ENCODE assay signal across 1 cellular context in the genomic region with DNA sequence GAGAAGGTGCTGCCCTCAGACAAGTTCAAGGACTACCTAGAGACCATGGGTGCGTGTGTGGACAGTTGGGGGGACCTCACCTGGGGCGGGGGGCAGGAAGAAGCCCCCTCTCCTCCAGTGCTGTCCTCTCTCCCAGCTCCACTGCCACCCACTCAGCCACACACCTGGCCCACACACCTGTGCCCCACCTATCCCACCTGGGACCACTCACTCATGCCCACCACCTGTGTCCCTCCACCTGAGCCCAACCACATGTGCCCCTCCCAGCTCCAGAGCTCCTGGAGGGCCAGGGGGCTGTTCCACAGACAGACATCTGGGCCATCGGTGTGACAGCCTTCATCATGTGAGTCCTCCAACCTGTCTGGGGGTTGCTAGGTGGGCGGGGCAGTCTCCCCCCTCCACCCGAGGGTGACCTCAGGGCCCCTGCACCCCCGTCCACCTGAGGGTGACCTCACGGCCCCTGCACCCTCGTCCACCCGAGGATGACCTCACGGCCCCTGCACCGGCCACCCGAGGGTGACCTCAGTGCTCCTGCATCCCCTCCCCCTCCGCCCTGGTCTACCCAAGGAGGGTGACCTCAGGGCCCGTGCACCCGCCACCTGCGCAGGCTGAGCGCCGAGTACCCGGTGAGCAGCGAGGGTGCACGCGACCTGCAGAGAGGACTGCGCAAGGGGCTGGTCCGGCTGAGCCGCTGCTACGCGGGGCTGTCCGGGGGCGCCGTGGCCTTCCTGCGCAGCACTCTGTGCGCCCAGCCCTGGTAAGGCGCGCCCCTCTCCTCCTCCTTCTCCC.
TF ChIP-seq lines count a peak whose summit lies in the region.

No MANE protein-coding gene starts in this region.

TF ChIP-seq in K562, 482 proteins besides CTCF, POLR2A, EP300 and RAD21 (continued from another document and continues in another):
- TF ChIP-seq, protein P1, sequence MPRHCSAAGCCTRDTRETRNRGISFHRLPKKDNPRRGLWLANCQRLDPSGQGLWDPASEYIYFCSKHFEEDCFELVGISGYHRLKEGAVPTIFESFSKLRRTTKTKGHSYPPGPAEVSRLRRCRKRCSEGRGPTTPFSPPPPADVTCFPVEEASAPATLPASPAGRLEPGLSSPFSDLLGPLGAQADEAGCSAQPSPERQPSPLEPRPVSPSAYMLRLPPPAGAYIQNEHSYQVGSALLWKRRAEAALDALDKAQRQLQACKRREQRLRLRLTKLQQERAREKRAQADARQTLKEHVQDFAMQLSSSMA (CRISPR knock-in tag; IDR thresholded peaks at IDR 0.05): no peak
- TF ChIP-seq ZEB2 (IDR thresholded peaks at IDR 0.05) (0 out of 2 replicates have a peak, but pooled peaks have one; percentile 39), HNRNPL (IDR thresholded peaks at IDR 0.05; ENCODE audit: low read depth, low read length) (peak; percentile 26; the same call in 1 of the 2 replicates), ZNF57 (CRISPR knock-in tag; IDR thresholded peaks at IDR 0.05) (no peak), ESRRB (CRISPR knock-in tag; IDR thresholded peaks at IDR 0.05; ENCODE audit: borderline replicate concordance) (no peak), DIDO1 (tag; IDR thresholded peaks at IDR 0.05; ENCODE audit: low read depth) (no peak), ZNF444 (CRISPR knock-in tag; IDR thresholded peaks at IDR 0.05) (no peak), ZNF263 (CRISPR knock-in tag; IDR thresholded peaks at IDR 0.05; ENCODE audit: borderline replicate concordance) (peak; percentile 23; the same call in 1 of the 2 replicates), TCFL5 (CRISPR knock-in tag; conservative IDR thresholded peaks at IDR 0.05) (no peak), MEF2D (tag; conservative IDR thresholded peaks at IDR 0.05; ENCODE audit: low read depth) (no peak), ETV1 (tag; conservative IDR thresholded peaks at IDR 0.05; ENCODE audit: low read depth) (no peak), PCBP1 (IDR thresholded peaks at IDR 0.05; ENCODE audit: low read depth, low read length, poor library complexity, severe bottlenecking) (peak; percentile 50), RBFOX2 (IDR thresholded peaks at IDR 0.05; ENCODE audit: low read depth, low read length) (no peak), DNMT1 (IDR thresholded peaks at IDR 0.05) (no peak), KLF13 (tag; IDR thresholded peaks at IDR 0.05; ENCODE audit: borderline replicate concordance, low read depth) (no peak), MCM7 (IDR thresholded peaks at IDR 0.05) (no peak), HNRNPLL (IDR thresholded peaks at IDR 0.05; ENCODE audit: low read depth, low read length, poor library complexity, severe bottlenecking) (peak; percentile 61), EGR1 (conservative IDR thresholded peaks at IDR 0.05) (0 out of 2 replicates have a peak, but pooled peaks have one; percentile 12), BRCA1 (IDR thresholded peaks at IDR 0.05) (no peak), BRCA1 (CRISPR knock-in tag; IDR thresholded peaks at IDR 0.05) (no peak), TRIM28 (IDR thresholded peaks at IDR 0.05) (no peak)
- TF ChIP-seq, protein P2, sequence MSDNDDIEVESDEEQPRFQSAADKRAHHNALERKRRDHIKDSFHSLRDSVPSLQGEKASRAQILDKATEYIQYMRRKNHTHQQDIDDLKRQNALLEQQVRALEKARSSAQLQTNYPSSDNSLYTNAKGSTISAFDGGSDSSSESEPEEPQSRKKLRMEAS (CRISPR knock-in tag; IDR thresholded peaks at IDR 0.05): peak; percentile 1; the same call in 1 of the 2 replicates
- TF ChIP-seq, protein P3, sequence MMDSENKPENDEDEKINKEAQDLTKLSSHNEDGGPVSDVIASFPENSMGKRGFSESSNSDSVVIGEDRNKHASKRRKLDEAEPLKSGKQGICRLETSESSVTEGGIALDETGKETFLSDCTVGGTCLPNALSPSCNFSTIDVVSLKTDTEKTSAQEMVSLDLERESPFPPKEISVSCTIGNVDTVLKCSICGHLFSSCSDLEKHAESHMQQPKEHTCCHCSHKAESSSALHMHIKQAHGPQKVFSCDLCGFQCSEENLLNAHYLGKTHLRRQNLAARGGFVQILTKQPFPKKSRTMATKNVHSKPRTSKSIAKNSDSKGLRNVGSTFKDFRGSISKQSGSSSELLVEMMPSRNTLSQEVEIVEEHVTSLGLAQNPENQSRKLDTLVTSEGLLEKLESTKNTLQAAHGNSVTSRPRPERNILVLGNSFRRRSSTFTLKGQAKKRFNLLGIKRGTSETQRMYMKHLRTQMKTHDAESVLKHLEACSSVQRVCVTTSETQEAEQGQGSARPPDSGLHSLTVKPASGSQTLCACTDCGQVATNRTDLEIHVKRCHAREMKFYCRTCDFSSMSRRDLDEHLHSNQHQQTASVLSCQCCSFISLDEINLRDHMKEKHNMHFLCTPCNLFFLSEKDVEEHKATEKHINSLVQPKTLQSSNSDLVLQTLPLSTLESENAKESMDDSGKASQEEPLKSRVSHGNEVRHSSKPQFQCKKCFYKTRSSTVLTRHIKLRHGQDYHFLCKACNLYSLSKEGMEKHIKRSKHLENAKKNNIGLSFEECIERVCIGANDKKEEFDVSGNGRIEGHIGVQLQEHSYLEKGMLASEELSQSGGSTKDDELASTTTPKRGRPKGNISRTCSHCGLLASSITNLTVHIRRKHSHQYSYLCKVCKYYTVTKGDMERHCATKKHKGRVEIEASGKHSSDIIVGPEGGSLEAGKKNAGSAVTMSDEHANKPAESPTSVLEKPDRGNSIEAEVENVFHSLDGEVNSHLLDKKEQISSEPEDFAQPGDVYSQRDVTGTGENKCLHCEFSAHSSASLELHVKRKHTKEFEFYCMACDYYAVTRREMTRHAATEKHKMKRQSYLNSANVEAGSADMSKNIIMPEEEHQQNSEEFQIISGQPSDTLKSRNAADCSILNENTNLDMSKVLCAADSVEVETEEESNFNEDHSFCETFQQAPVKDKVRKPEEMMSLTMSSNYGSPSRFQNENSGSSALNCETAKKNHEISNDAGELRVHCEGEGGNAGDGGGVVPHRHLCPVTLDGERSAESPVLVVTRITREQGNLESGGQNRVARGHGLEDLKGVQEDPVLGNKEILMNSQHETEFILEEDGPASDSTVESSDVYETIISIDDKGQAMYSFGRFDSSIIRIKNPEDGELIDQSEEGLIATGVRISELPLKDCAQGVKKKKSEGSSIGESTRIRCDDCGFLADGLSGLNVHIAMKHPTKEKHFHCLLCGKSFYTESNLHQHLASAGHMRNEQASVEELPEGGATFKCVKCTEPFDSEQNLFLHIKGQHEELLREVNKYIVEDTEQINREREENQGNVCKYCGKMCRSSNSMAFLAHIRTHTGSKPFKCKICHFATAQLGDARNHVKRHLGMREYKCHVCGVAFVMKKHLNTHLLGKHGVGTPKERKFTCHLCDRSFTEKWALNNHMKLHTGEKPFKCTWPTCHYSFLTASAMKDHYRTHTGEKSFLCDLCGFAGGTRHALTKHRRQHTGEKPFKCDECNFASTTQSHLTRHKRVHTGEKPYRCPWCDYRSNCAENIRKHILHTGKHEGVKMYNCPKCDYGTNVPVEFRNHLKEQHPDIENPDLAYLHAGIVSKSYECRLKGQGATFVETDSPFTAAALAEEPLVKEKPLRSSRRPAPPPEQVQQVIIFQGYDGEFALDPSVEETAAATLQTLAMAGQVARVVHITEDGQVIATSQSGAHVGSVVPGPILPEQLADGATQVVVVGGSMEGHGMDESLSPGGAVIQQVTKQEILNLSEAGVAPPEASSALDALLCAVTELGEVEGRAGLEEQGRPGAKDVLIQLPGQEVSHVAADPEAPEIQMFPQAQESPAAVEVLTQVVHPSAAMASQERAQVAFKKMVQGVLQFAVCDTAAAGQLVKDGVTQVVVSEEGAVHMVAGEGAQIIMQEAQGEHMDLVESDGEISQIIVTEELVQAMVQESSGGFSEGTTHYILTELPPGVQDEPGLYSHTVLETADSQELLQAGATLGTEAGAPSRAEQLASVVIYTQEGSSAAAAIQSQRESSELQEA (IDR thresholded peaks at IDR 0.05; ENCODE audit: low read depth): no peak
- TF ChIP-seq, protein P4, sequence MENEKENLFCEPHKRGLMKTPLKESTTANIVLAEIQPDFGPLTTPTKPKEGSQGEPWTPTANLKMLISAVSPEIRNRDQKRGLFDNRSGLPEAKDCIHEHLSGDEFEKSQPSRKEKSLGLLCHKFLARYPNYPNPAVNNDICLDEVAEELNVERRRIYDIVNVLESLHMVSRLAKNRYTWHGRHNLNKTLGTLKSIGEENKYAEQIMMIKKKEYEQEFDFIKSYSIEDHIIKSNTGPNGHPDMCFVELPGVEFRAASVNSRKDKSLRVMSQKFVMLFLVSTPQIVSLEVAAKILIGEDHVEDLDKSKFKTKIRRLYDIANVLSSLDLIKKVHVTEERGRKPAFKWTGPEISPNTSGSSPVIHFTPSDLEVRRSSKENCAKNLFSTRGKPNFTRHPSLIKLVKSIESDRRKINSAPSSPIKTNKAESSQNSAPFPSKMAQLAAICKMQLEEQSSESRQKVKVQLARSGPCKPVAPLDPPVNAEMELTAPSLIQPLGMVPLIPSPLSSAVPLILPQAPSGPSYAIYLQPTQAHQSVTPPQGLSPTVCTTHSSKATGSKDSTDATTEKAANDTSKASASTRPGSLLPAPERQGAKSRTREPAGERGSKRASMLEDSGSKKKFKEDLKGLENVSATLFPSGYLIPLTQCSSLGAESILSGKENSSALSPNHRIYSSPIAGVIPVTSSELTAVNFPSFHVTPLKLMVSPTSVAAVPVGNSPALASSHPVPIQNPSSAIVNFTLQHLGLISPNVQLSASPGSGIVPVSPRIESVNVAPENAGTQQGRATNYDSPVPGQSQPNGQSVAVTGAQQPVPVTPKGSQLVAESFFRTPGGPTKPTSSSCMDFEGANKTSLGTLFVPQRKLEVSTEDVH (IDR thresholded peaks at IDR 0.05; ENCODE audit: low read depth, partially characterized antibody): no peak
- TF ChIP-seq, protein P5, sequence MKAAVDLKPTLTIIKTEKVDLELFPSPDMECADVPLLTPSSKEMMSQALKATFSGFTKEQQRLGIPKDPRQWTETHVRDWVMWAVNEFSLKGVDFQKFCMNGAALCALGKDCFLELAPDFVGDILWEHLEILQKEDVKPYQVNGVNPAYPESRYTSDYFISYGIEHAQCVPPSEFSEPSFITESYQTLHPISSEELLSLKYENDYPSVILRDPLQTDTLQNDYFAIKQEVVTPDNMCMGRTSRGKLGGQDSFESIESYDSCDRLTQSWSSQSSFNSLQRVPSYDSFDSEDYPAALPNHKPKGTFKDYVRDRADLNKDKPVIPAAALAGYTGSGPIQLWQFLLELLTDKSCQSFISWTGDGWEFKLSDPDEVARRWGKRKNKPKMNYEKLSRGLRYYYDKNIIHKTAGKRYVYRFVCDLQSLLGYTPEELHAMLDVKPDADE (conservative IDR thresholded peaks at IDR 0.05; ENCODE audit: control insufficient read depth, low read depth, low read length): no peak
- TF ChIP-seq, protein P6, sequence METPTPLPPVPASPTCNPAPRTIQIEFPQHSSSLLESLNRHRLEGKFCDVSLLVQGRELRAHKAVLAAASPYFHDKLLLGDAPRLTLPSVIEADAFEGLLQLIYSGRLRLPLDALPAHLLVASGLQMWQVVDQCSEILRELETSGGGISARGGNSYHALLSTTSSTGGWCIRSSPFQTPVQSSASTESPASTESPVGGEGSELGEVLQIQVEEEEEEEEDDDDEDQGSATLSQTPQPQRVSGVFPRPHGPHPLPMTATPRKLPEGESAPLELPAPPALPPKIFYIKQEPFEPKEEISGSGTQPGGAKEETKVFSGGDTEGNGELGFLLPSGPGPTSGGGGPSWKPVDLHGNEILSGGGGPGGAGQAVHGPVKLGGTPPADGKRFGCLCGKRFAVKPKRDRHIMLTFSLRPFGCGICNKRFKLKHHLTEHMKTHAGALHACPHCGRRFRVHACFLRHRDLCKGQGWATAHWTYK (CRISPR knock-in tag; IDR thresholded peaks at IDR 0.05): no peak
- TF ChIP-seq, protein P7, sequence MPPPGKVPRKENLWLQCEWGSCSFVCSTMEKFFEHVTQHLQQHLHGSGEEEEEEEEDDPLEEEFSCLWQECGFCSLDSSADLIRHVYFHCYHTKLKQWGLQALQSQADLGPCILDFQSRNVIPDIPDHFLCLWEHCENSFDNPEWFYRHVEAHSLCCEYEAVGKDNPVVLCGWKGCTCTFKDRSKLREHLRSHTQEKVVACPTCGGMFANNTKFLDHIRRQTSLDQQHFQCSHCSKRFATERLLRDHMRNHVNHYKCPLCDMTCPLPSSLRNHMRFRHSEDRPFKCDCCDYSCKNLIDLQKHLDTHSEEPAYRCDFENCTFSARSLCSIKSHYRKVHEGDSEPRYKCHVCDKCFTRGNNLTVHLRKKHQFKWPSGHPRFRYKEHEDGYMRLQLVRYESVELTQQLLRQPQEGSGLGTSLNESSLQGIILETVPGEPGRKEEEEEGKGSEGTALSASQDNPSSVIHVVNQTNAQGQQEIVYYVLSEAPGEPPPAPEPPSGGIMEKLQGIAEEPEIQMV (tag; conservative IDR thresholded peaks at IDR 0.05; ENCODE audit: low read depth): no peak
- TF ChIP-seq, protein P8, sequence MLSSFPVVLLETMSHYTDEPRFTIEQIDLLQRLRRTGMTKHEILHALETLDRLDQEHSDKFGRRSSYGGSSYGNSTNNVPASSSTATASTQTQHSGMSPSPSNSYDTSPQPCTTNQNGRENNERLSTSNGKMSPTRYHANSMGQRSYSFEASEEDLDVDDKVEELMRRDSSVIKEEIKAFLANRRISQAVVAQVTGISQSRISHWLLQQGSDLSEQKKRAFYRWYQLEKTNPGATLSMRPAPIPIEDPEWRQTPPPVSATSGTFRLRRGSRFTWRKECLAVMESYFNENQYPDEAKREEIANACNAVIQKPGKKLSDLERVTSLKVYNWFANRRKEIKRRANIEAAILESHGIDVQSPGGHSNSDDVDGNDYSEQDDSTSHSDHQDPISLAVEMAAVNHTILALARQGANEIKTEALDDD (IDR thresholded peaks at IDR 0.05): no peak
- TF ChIP-seq, protein P9, sequence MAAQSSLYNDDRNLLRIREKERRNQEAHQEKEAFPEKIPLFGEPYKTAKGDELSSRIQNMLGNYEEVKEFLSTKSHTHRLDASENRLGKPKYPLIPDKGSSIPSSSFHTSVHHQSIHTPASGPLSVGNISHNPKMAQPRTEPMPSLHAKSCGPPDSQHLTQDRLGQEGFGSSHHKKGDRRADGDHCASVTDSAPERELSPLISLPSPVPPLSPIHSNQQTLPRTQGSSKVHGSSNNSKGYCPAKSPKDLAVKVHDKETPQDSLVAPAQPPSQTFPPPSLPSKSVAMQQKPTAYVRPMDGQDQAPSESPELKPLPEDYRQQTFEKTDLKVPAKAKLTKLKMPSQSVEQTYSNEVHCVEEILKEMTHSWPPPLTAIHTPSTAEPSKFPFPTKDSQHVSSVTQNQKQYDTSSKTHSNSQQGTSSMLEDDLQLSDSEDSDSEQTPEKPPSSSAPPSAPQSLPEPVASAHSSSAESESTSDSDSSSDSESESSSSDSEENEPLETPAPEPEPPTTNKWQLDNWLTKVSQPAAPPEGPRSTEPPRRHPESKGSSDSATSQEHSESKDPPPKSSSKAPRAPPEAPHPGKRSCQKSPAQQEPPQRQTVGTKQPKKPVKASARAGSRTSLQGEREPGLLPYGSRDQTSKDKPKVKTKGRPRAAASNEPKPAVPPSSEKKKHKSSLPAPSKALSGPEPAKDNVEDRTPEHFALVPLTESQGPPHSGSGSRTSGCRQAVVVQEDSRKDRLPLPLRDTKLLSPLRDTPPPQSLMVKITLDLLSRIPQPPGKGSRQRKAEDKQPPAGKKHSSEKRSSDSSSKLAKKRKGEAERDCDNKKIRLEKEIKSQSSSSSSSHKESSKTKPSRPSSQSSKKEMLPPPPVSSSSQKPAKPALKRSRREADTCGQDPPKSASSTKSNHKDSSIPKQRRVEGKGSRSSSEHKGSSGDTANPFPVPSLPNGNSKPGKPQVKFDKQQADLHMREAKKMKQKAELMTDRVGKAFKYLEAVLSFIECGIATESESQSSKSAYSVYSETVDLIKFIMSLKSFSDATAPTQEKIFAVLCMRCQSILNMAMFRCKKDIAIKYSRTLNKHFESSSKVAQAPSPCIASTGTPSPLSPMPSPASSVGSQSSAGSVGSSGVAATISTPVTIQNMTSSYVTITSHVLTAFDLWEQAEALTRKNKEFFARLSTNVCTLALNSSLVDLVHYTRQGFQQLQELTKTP (IDR thresholded peaks at IDR 0.05; ENCODE audit: low read depth in 1 of 2, partially characterized antibody in 2 of 2): no peak
